12 cellular contexts compared by ENCODE assay signal in the genomic region with DNA sequence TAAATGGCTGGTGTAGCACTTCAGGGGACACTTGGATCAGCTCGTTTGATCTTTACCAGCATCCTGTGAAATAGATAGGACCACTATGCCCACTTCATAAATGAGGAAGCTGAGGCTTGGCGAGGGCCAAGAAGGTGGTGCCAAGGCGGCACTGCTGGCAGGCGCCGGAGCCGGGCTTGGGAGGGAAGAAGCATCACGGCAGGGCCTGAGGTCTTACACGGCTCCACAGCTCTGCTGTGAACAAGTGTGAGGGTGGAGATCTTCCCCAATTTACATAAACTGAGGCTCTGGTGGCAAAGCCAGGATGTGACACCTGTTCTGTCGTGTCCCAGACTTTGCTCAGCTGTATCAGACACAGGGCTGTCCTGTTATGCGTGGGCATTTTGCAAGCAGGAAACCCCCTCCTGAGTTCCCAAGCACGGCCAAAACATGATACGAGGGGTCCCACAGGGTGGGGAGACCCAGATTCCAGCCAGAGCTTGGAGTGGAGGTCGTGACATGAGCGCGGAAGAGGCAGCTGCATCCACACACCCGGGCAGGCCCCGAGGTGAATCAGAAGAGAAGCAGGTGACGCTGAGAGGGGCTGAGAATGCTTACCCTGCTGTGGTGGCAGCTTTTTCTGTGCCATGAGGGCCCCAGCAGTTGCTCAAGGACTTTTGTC.
DNase-seq lines count a peak whose midpoint lies in the region; ATAC-seq and TF ChIP-seq lines count a peak whose summit lies in the region.
"Had no signal": no experiment of that assay in that cellular context is flagged by ENCODE, and none has a peak within 500 bp of the region (broad histone marks: within the 10 kb centered on the region; RNA-seq: fewer than 3 reads in every experiment).

No MANE protein-coding gene starts in this region.

- H2AFZ ChIP-seq in mesenchymal stem cell (ENCODE audit: low read depth, low read length) = no peak overlapping the region

- no peak overlapping the region for H2BK120ac ChIP-seq in mesenchymal stem cell (ENCODE audit: low read depth, low read length)

- TF ChIP-seq CTCF in endodermal cell (conservative IDR thresholded peaks at IDR 0.05) = no peak
- TF ChIP-seq CTCF in testis (IDR thresholded peaks at IDR 0.05) = no peak

- intact Hi-C loops in testis (cut with DNase I; ENCODE audit: low total_unique reads) = no loop called here

- no peak overlapping the region for H4K8ac ChIP-seq in mesenchymal stem cell (ENCODE audit: low read length)

- no peak overlapping the region for H3K27ac Mint-ChIP-seq in endodermal cell

- H2BK12ac ChIP-seq in mesenchymal stem cell (ENCODE audit: low read length in 2 of 2) = no peak overlapping the region

- no peak overlapping the region for H3K23ac ChIP-seq in mesenchymal stem cell (ENCODE audit: low read length in 2 of 2)

- no peak overlapping the region for H3K9ac ChIP-seq in mesenchymal stem cell (ENCODE audit: low read length)
- no peak overlapping the region for H3K9ac ChIP-seq in endodermal cell (ENCODE audit: extremely low read depth, low read length, poor library complexity, severe bottlenecking)

- no peak for TF ChIP-seq POLR2A in testis (IDR thresholded peaks at IDR 0.05)

- H3K4me2 ChIP-seq in mesenchymal stem cell (ENCODE audit: low read length, poor library complexity, severe bottlenecking) = no peak overlapping the region

- peak; percentile 57 for ATAC-seq in GM18502 (IDR thresholded peaks at IDR 0.05; ENCODE audit: poor library complexity, unreplicated experiment)
- ATAC-seq in GM21381 (IDR thresholded peaks at IDR 0.05; ENCODE audit: unreplicated experiment) = peak; percentile 61
- ATAC-seq in HG03342 (IDR thresholded peaks at IDR 0.05; ENCODE audit: unreplicated experiment) = peak; percentile 41
- ATAC-seq: stimulated activated naive CD8-positive, alpha-beta T cell treated with anti-CD3 and anti-CD28 coated beads, Interleukin-15, Interleukin-2, amounts not matched to agents 100 U/mL and 50 U/mL, for 24 hours had no signal

- H3K14ac ChIP-seq in mesenchymal stem cell (ENCODE audit: low read length in 2 of 2) = no peak overlapping the region

- H3K27me3 ChIP-seq in mesenchymal stem cell (ENCODE audit: control insufficient read depth in 1 of 2, insufficient read depth in 1 of 2, low read length in 2 of 2) (peaks cover 4 to 37% of the 10 kb centered on the region in 2 experiments), endodermal cell (ENCODE audit: control insufficient read depth, insufficient read depth, low read length, poor library complexity, severe bottlenecking) (no peaks in the 10 kb centered on the region), testis (no peaks in the 10 kb centered on the region)

- H3K4me3 ChIP-seq in mesenchymal stem cell (ENCODE audit: insufficient read depth in 1 of 2, low read depth in 1 of 2, low read length in 2 of 2) (no peak overlapping the region), endodermal cell (ENCODE audit: low read length) (no peak overlapping the region), testis (no peak overlapping the region)
- H3K4me3 ChIP-seq: skin epidermis had no signal

- no peak overlapping the region for H3K18ac ChIP-seq in mesenchymal stem cell (ENCODE audit: low read depth in 1 of 2, low read length in 2 of 2)

- H2BK5ac ChIP-seq in mesenchymal stem cell (ENCODE audit: low read depth, low read length, poor library complexity, severe bottlenecking) = no peak overlapping the region

- peaks cover 12% of the 10 kb centered on the region for H3K4me1 Mint-ChIP-seq in endodermal cell

- H3K27me3 Mint-ChIP-seq in endodermal cell (ENCODE audit: insufficient read depth) = no peaks in the 10 kb centered on the region

- H3K4me3 Mint-ChIP-seq in endodermal cell = no peak overlapping the region

- H3K4ac ChIP-seq in mesenchymal stem cell (ENCODE audit: low read depth in 1 of 2, low read length in 2 of 2) = no peak overlapping the region

- no peaks in the 10 kb centered on the region for H3K36me3 ChIP-seq in mesenchymal stem cell (ENCODE audit: control insufficient read depth in 1 of 2, insufficient read depth in 2 of 2, low read depth in 1 of 2, low read length in 2 of 2)
- no peaks in the 10 kb centered on the region for H3K36me3 ChIP-seq in endodermal cell (ENCODE audit: control insufficient read depth, insufficient read depth, low read length)
- H3K36me3 ChIP-seq in testis (ENCODE audit: low read depth, missing control alignments) = no peaks in the 10 kb centered on the region

- no peak for DNase-seq in mesenchymal stem cell
- no peak for DNase-seq in DMS153 (lab: John Stamatoyannopoulos, UW)
- no peak for DNase-seq in endodermal cell
- no peak for DNase-seq in testis
- no peak for DNase-seq in dermis blood vessel endothelial cell
- DNase-seq: Caco-2; HCEC 1CT; stimulated activated naive CD8-positive, alpha-beta T cell treated with anti-CD3 and anti-CD28 coated beads, Interleukin-15, Interleukin-2, amounts not matched to agents 100 U/mL and 50 U/mL, for 24 hours had no signal

- H3K4me1 ChIP-seq in mesenchymal stem cell (ENCODE audit: control insufficient read depth, insufficient read depth, low read depth, low read length) = peaks cover 8% of the 10 kb centered on the region
- peaks cover 7% of the 10 kb centered on the region for H3K4me1 ChIP-seq in endodermal cell (ENCODE audit: control insufficient read depth, insufficient read depth, low read length)
- no peaks in the 10 kb centered on the region for H3K4me1 ChIP-seq in testis

- H3K9me3 ChIP-seq in mesenchymal stem cell (ENCODE audit: control insufficient read depth, low read length) = no peaks in the 10 kb centered on the region
- no peaks in the 10 kb centered on the region for H3K9me3 ChIP-seq in endodermal cell (ENCODE audit: control insufficient read depth, low read length)
- H3K9me3 ChIP-seq in testis = no peaks in the 10 kb centered on the region
- H3K9me3 ChIP-seq: Caco-2 had no signal

- H3K79me1 ChIP-seq in mesenchymal stem cell (replicated peaks; ENCODE audit: low read length, poor library complexity, severe bottlenecking) = no peaks in the 10 kb centered on the region

- H3K36me3 Mint-ChIP-seq in endodermal cell (ENCODE audit: low read depth) = peaks cover 17% of the 10 kb centered on the region

- no peak overlapping the region for H3K27ac ChIP-seq in mesenchymal stem cell (ENCODE audit: low read length, poor library complexity, severe bottlenecking)
- no peak overlapping the region for H3K27ac ChIP-seq in endodermal cell (ENCODE audit: low read depth, low read length)
- no peak overlapping the region for H3K27ac ChIP-seq in testis

- WGBS in mesenchymal stem cell = 91% methylated on average over 18 of the region's 18 CpGs
- WGBS in endodermal cell (ENCODE audit: insufficient coverage in 1 of 2, insufficient read length in 1 of 2), 2 experiments = 92 to 93% methylated on average over 9 to 18 of the region's 18 CpGs
- 85 to 96% methylated on average over 16 to 18 of the region's 18 CpGs for WGBS in testis, 2 donors

- H2AK5ac ChIP-seq in mesenchymal stem cell (ENCODE audit: low read length, severe bottlenecking) = no peak overlapping the region

- H2BK15ac ChIP-seq in mesenchymal stem cell (ENCODE audit: low read depth, poor library complexity, severe bottlenecking) = peak overlapping the region; percentile 26

- H4K91ac ChIP-seq in mesenchymal stem cell (ENCODE audit: low read length) = no peak overlapping the region

- H3K9me3 Mint-ChIP-seq in endodermal cell = no peaks in the 10 kb centered on the region
